In genomic region chr5:111092062-111092853, GRCh38 we compare ENCODE assay signal across 8 cellular contexts.
DNase-seq lines count a peak whose midpoint lies in the region; ATAC-seq and FAIRE-seq lines count a peak whose summit lies in the region.

TSS of gene WDR36 (plus strand) at chr5:111092348. CDS start at chr5:111092457, 109 bp downstream.

- DNase-seq in AG20443 (ENCODE audit: low spot score) (peak; percentile 92), NCI-H446 treated with DMSO at 0.1 percent for 48 hours (lab: John Stamatoyannopoulos, UW) (peak; percentile 88), cerebellar nuclear complex (lab: John Stamatoyannopoulos, UW) (peak; percentile 28 to 61)
- peak; percentile 86 to 87 for DNase-seq in stimulated activated CD4-positive, alpha-beta T cell treated with anti-CD3 and anti-CD28 coated beads, Interleukin-12 subunit alpha, Interleukin-12 subunit beta, amount 100 ng/mL, for 24 hours (ENCODE audit: low read depth in 2 of 2)

- FAIRE-seq in islet of Langerhans (lab: Jason Lieb, UNC): peak; percentile 72

- peak; percentile 92 for ATAC-seq in GM19043 (IDR thresholded peaks at IDR 0.05; ENCODE audit: low read depth, unreplicated experiment)
- ATAC-seq in HG03378 (IDR thresholded peaks at IDR 0.05; ENCODE audit: unreplicated experiment): peak; percentile 92
- peak; percentile 90 to 91 for ATAC-seq in activated CD4-positive, CD25-positive, alpha-beta regulatory T cell treated with anti-CD3 and anti-CD28 coated beads, Interleukin-2, amount 50 U/mL, for 24 hours

Comparison
In these comparisons a context has a peak if more than half of its experiments do, and no peak if none do; other contexts are left out.
1. Peak in every context shown above with its lines: DNase-seq and ATAC-seq.